In the genomic region with DNA sequence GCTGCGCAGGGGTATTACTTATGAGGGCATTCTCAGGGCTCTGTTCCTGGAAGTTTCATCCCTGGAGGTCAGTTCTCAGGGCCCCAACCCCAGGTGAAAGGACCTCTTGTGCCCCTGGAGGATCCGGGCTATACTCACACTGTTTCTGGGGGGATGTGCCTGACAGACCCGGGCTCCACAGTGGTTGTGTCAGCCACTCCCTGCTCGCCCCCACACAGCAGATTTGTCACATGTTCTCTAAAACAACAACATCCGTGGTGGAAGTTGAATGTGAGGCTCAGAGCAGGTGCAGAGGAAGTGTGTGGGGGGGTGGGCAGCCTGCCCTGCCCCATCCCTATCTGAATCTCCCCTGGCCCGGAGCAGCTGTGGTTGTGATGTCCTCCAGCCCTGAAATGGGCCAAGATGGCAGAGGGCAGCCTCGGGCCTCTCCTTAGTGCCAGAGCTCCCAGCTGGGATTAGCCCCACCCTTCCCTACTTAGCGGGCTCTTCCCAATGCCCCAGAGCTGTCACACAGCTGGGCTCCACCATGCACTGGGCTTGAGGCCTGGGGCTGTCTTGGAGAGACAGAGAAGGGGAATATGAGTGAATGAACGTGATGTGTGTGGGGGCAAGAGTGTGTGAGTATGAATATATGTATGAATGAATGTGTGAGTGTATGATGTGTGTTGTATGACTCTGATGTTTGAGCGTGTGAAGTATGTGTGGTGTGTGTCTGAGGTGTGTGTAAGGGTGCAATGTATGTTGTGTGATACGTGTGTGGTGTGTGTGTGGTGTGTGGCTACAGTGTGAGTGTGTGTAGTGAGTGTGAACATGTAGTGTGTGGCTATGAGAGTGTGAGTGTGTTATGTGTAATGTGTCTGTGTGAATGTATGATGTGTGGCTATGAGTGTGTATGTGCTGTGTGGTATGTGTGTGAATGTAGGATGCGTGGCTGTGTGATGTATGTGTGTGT, we compare ENCODE assay signal across 8 cellular contexts. TPM values are rescaled to one million over a fixed set of nuclear protein-coding genes. Genes with fewer than 3 reads are reported as not detected.
DNase-seq lines count a peak whose midpoint lies in the region; ATAC-seq and TF ChIP-seq lines count a peak whose summit lies in the region.

No MANE protein-coding gene starts in this region.

- H3K79me2 ChIP-seq in Karpas-422 (ENCODE audit: low read length): no peaks in the 10 kb centered on the region

- no peak overlapping the region for H3K4me3 Mint-ChIP-seq in stimulated activated naive CD8-positive, alpha-beta T cell treated with anti-CD3 and anti-CD28 coated beads, Interleukin-15, amount 100 ng/mL, for 72 hours

- 82 to 89% methylated on average over 4 to 5 of the region's 12 CpGs for WGBS in gastroesophageal sphincter (ENCODE audit: low coverage in 1 of 2), 2 donors

- H3K27me3 ChIP-seq in gastroesophageal sphincter (no peaks in the 10 kb centered on the region), Karpas-422 (ENCODE audit: low read length) (no peaks in the 10 kb centered on the region)

- H3K9me2 ChIP-seq in Karpas-422 (replicated peaks; ENCODE audit: insufficient read depth, low read length): no peaks in the 10 kb centered on the region

- H3K4me1 ChIP-seq in gastroesophageal sphincter (no peaks in the 10 kb centered on the region), Karpas-422 (ENCODE audit: low read length) (no peaks in the 10 kb centered on the region)

- no peak overlapping the region for H3K4me2 ChIP-seq in Karpas-422 (ENCODE audit: low read depth, low read length, poor library complexity, severe bottlenecking)

- H3K9me3 Mint-ChIP-seq in stimulated activated naive CD8-positive, alpha-beta T cell treated with anti-CD3 and anti-CD28 coated beads, Interleukin-15, amount 100 ng/mL, for 72 hours: no peaks in the 10 kb centered on the region

- peaks cover 29% of the 10 kb centered on the region for H3K4me1 Mint-ChIP-seq in stimulated activated naive CD8-positive, alpha-beta T cell treated with anti-CD3 and anti-CD28 coated beads, Interleukin-15, amount 100 ng/mL, for 72 hours

- no peak overlapping the region for H2AFZ ChIP-seq in Karpas-422 (ENCODE audit: low read length)

- H3K27ac Mint-ChIP-seq in stimulated activated naive CD8-positive, alpha-beta T cell treated with anti-CD3 and anti-CD28 coated beads, Interleukin-15, amount 100 ng/mL, for 72 hours: no peak overlapping the region

- no peaks in the 10 kb centered on the region for H3K9me3 ChIP-seq in gastroesophageal sphincter
- no peaks in the 10 kb centered on the region for H3K9me3 ChIP-seq in Karpas-422 (ENCODE audit: low read length)

- no peaks in the 10 kb centered on the region for H4K20me1 ChIP-seq in Karpas-422 (ENCODE audit: insufficient read depth, low read depth, low read length)

- no peak overlapping the region for H3K9ac ChIP-seq in Karpas-422 (ENCODE audit: low read length)

- no peak overlapping the region for H3K4me3 ChIP-seq in gastroesophageal sphincter
- no peak overlapping the region for H3K4me3 ChIP-seq in Karpas-422 (ENCODE audit: low read length)

- no peaks in the 10 kb centered on the region for H3K27me3 Mint-ChIP-seq in stimulated activated naive CD8-positive, alpha-beta T cell treated with anti-CD3 and anti-CD28 coated beads, Interleukin-15, amount 100 ng/mL, for 72 hours

- H3K27ac ChIP-seq in gastroesophageal sphincter (no peak overlapping the region), Karpas-422 (ENCODE audit: low read length) (no peak overlapping the region)

- peak; percentile 60 to 76 for DNase-seq in stimulated activated naive CD8-positive, alpha-beta T cell treated with anti-CD3 and anti-CD28 coated beads, Interleukin-15, amount 100 ng/mL, for 72 hours
- DNase-seq in Karpas-422: no peak
- DNase-seq in amniotic stem cell (lab: John Stamatoyannopoulos, UW): no peak
- DNase-seq in COLO668 (lab: John Stamatoyannopoulos, UW; ENCODE audit: unreplicated experiment): no peak

- no peak for TF ChIP-seq CTCF in gastroesophageal sphincter (IDR thresholded peaks at IDR 0.05)

- TF ChIP-seq EP300 in gastroesophageal sphincter (IDR thresholded peaks at IDR 0.05): no peak

- H3K36me3 ChIP-seq in gastroesophageal sphincter (no peaks in the 10 kb centered on the region), Karpas-422 (ENCODE audit: insufficient read depth, low read length) (no peaks in the 10 kb centered on the region)

- ATAC-seq in GM19025 (IDR thresholded peaks at IDR 0.05; ENCODE audit: low read depth, unreplicated experiment) (peak; percentile 37), HG03045 (IDR thresholded peaks at IDR 0.05; ENCODE audit: unreplicated experiment) (peak; percentile 52), gastroesophageal sphincter (peak; percentile 5)
- ATAC-seq in activated CD4-positive, CD25-positive, alpha-beta regulatory T cell treated with anti-CD3 and anti-CD28 coated beads, Interleukin-2, amount 50 U/mL, for 24 hours: peak; percentile 66 to 74
- ATAC-seq in stimulated activated naive CD8-positive, alpha-beta T cell treated with anti-CD3 and anti-CD28 coated beads, Interleukin-15, amount 100 ng/mL, for 72 hours: peak; percentile 76

- TF ChIP-seq POLR2A in gastroesophageal sphincter (IDR thresholded peaks at IDR 0.05): no peak

RNA-seq across cellular contexts. Expression of gene FCMR, which starts 1.5 kb away (rescaled TPM):
- 1 to 10 TPM in 3 of 4 donors, not detected in 1; 1.0 to 4.1 (median 1.6) TPM for total RNA-seq in gastroesophageal sphincter
- not detected in 2 replicates for total RNA-seq in Karpas-422 (2014; rRNA removed; shearing (Covaris generic); ENCODE audit: low replicate concordance)

RNA-seq across cellular contexts. Expression of gene PIGR, which starts 23.0 kb away (rescaled TPM):
- total RNA-seq in gastroesophageal sphincter: 100 to 1,000 TPM in 1 of 4 donors, under 1 TPM in 3; 0.16 to 256 (median 0.35) TPM
- not detected in 2 replicates for total RNA-seq in Karpas-422 (2014; rRNA removed; shearing (Covaris generic); ENCODE audit: low replicate concordance)

RNA-seq across cellular contexts. Expression of gene IL24, which starts 26.0 kb away (rescaled TPM):
- not detected for total RNA-seq in gastroesophageal sphincter
- total RNA-seq in Karpas-422 (2014; rRNA removed; shearing (Covaris generic); ENCODE audit: low replicate concordance): not detected in 2 replicates

RNA-seq across cellular contexts. Expression of gene FCAMR, which starts 47.0 kb away (rescaled TPM):
- total RNA-seq in gastroesophageal sphincter: under 1 TPM in 1 of 4 donors, not detected in 3; 0.39 TPM
- not detected in 2 replicates for total RNA-seq in Karpas-422 (2014; rRNA removed; shearing (Covaris generic); ENCODE audit: low replicate concordance)

RNA-seq across cellular contexts. Expression of gene IL20, which starts 57.9 kb away (rescaled TPM):
- not detected for total RNA-seq in gastroesophageal sphincter
- total RNA-seq in Karpas-422 (2014; rRNA removed; shearing (Covaris generic); ENCODE audit: low replicate concordance): not detected in 2 replicates

Comparison
In these comparisons a context has a peak if more than half of its experiments do, and no peak if none do; other contexts are left out.
1. ATAC-seq: peak in every context shown above with its lines; median percentile 76 in stimulated activated naive CD8-positive, alpha-beta T cell treated with anti-CD3 and anti-CD28 coated beads, Interleukin-15, amount 100 ng/mL, for 72 hours; 70 in activated CD4-positive, CD25-positive, alpha-beta regulatory T cell treated with anti-CD3 and anti-CD28 coated beads, Interleukin-2, amount 50 U/mL, for 24 hours; 52 in HG03045; 37 in GM19025; 5 in gastroesophageal sphincter.
2. DNase-seq: peak in stimulated activated naive CD8-positive, alpha-beta T cell treated with anti-CD3 and anti-CD28 coated beads, Interleukin-15, amount 100 ng/mL, for 72 hours (2 of 2); none in Karpas-422 (single experiment), amniotic stem cell (single experiment) and COLO668 (single experiment).